In genomic region chr2:197414039-197414438, GRCh38 we compare ENCODE assay signal across 29 cellular contexts.
"Had no signal": no experiment of that assay in that cellular context is flagged by ENCODE, and none has a peak within 500 bp of the region (broad histone marks: within the 10 kb centered on the region; RNA-seq: fewer than 3 reads in every experiment).

No MANE protein-coding gene starts in this region.

- H3K36me3 ChIP-seq: uterus had no signal

- H3K4me1 Mint-ChIP-seq: mesothelial cell of epicardium; nephron progenitor cell; stimulated activated naive CD8-positive, alpha-beta T cell treated with anti-CD3 and anti-CD28 coated beads, Interleukin-15, amount 100 ng/mL, for 72 hours had no signal

- DNase-seq: activated CD4-positive, alpha-beta T cell treated with anti-CD3 and anti-CD28 coated beads for 4 hours; activated CD4-positive, alpha-beta T cell treated with anti-CD3 and anti-CD28 coated beads, Interleukin-2, amount 50 U/mL, for 4 hours; activated gamma-delta T cell; activated naive CD4-positive, alpha-beta T cell treated with anti-CD3 and anti-CD28 coated beads, Interleukin-2, amount 10 ng/mL, durations not matched to agents 7 days and 5 days; activated T-cell treated with anti-CD3 and anti-CD28 coated beads for 4 hours; anterior cingulate cortex; body of pancreas; cerebellar nuclear complex; effector memory CD8-positive, alpha-beta T cell; islet precursor cell; naive B cell; nephron progenitor cell; stimulated activated CD4-positive, alpha-beta T cell treated with anti-CD3 and anti-CD28 coated beads, Interleukin-12 subunit alpha, Interleukin-12 subunit beta, amount 100 ng/mL, for 4 hours; stimulated activated CD4-positive, alpha-beta T cell treated with anti-CD3 and anti-CD28 coated beads, Interleukin-4, amount 100 ng/mL, for 1 hour; stimulated activated naive CD8-positive, alpha-beta T cell treated with anti-CD3 and anti-CD28 coated beads, Interleukin-15, amount 100 ng/mL, for 72 hours; substantia nigra; T-cell; T-helper 9 cell; uterus had no signal

- H3K4me3 ChIP-seq: body of pancreas, coronary artery, gastroesophageal sphincter, hepatocyte, skin epidermis, uterus had no signal

- H3K27ac ChIP-seq: body of pancreas, coronary artery, gastroesophageal sphincter, hepatocyte, neutrophil, skin epidermis, uterus, VCaP had no signal

- ATAC-seq: body of pancreas; effector memory CD8-positive, alpha-beta T cell; gastroesophageal sphincter; sciatic nerve; stimulated activated naive CD8-positive, alpha-beta T cell treated with anti-CD3 and anti-CD28 coated beads, Interleukin-15, amount 100 ng/mL, for 72 hours; T-cell had no signal

- H3K27me3 ChIP-seq: body of pancreas, gastroesophageal sphincter, hepatocyte, neutrophil, uterus had no signal

- H3K4me3 Mint-ChIP-seq: activated naive CD4-positive, alpha-beta T cell treated with anti-CD3 and anti-CD28 coated beads, Interleukin-2, amount 10 ng/mL, durations not matched to agents 7 days and 5 days; activated T-helper 1 cell treated with anti-CD3 and anti-CD28 coated beads, Interleukin-12 subunit alpha, Interleukin-12 subunit beta, Interleukin-2, Interleukin-4 antibody, amounts not matched to agents 30 ng/mL and 10 ng/mL and 1 ng/mL, durations not matched to agents 14 hours and 24 hours and 36 hours; effector memory CD8-positive, alpha-beta T cell; mesothelial cell of epicardium; naive B cell; nephron progenitor cell; stimulated activated naive CD8-positive, alpha-beta T cell treated with anti-CD3 and anti-CD28 coated beads, Interleukin-15, amount 100 ng/mL, for 72 hours; T-cell; type B pancreatic cell had no signal

- H3K9me3 Mint-ChIP-seq: activated naive CD4-positive, alpha-beta T cell treated with anti-CD3 and anti-CD28 coated beads, Interleukin-2, amount 10 ng/mL, durations not matched to agents 7 days and 5 days; activated T-helper 1 cell treated with anti-CD3 and anti-CD28 coated beads, Interleukin-12 subunit alpha, Interleukin-12 subunit beta, Interleukin-2, Interleukin-4 antibody, amounts not matched to agents 30 ng/mL and 10 ng/mL and 1 ng/mL, durations not matched to agents 14 hours and 24 hours and 36 hours; effector memory CD8-positive, alpha-beta T cell; mesothelial cell of epicardium; naive B cell; nephron progenitor cell; stimulated activated naive CD8-positive, alpha-beta T cell treated with anti-CD3 and anti-CD28 coated beads, Interleukin-15, amount 100 ng/mL, for 72 hours; T-cell; type B pancreatic cell had no signal

- H3K27me3 Mint-ChIP-seq: activated naive CD4-positive, alpha-beta T cell treated with anti-CD3 and anti-CD28 coated beads, Interleukin-2, amount 10 ng/mL, durations not matched to agents 7 days and 5 days; effector memory CD8-positive, alpha-beta T cell; naive B cell; stimulated activated naive CD8-positive, alpha-beta T cell treated with anti-CD3 and anti-CD28 coated beads, Interleukin-15, amount 100 ng/mL, for 72 hours; T-cell; type B pancreatic cell had no signal

- H3K27ac Mint-ChIP-seq: activated naive CD4-positive, alpha-beta T cell treated with anti-CD3 and anti-CD28 coated beads, Interleukin-2, amount 10 ng/mL, durations not matched to agents 7 days and 5 days; activated T-helper 1 cell treated with anti-CD3 and anti-CD28 coated beads, Interleukin-12 subunit alpha, Interleukin-12 subunit beta, Interleukin-2, Interleukin-4 antibody, amounts not matched to agents 30 ng/mL and 10 ng/mL and 1 ng/mL, durations not matched to agents 14 hours and 24 hours and 36 hours; nephron progenitor cell; type B pancreatic cell had no signal

- H3K4me1 ChIP-seq: body of pancreas, gastroesophageal sphincter, uterus had no signal

- H3K9me3 ChIP-seq: body of pancreas, gastroesophageal sphincter, neutrophil, uterus had no signal
